7 cellular contexts compared by ENCODE assay signal in the genomic region with DNA sequence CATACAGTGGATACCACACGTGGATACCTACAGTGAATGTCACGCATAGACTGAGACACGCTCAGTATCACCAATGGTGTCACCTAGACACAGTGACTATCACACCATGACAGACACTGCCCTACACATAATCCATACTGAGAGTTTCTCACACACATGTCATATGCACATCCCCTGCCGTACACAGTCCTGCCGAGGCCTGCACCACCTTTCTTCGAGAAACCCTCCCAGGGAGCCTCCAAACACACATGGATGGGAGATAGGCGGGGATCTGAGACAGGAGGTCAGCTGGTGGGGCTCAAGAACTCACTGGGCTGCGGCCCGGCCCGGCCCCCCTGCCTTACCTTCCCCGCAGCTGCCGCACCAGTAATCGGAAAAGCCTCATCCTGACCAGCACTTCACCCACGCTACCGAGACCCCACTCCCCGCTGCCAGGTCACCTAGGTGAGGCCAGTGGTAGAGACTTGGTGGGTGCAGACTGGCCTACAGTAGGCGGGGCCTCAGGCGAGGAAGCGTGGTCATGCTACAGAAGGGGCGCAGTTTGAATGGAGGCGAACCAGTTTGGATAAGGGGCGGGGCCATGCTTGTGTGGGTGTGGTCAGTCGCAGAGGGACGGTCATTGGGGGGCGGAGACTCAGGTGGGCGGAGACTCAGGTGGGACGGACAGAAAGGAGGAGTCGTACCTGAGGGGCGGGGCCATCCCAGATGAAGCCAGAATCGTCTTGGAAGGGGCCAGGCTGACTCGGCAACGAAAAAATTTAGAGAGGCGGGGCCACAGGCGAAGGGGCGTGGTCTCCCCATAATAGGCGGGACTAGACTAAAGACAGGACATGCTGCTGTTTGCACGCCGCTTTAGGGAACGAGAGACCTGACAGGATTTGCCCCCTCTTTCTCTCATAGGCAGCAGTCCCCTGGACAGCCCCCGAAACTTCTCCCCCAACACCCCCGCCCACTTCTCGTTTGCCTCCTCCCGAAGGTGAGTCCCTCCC. TPM values are rescaled to one million over a fixed set of nuclear protein-coding genes. Genes with fewer than 3 reads are reported as not detected.
A peak's percentile ranks its signal among the peaks of the same experiment; 100 is the strongest.
DNase-seq lines count a peak whose midpoint lies in the region; ATAC-seq and TF ChIP-seq lines count a peak whose summit lies in the region.

No MANE protein-coding gene starts in this region.

- H3K27ac ChIP-seq in MM.1S (ENCODE audit: low read length), result no peak overlapping the region

- no peak for TF ChIP-seq CTCF in MM.1S (IDR thresholded peaks at IDR 0.05; ENCODE audit: low read length)
- TF ChIP-seq CTCF in fibroblast of mammary gland (conservative IDR thresholded peaks at IDR 0.05; ENCODE audit: control insufficient read depth, insufficient read depth, low read depth, low read length), result no peak
- no peak for TF ChIP-seq CTCF in omental fat pad (IDR thresholded peaks at IDR 0.05)

- no peak overlapping the region for H3K27ac Mint-ChIP-seq in activated CD4-positive, alpha-beta memory T cell treated with anti-CD3 and anti-CD28 coated beads, Interleukin-2, amount 10 ng/mL, durations not matched to agents 7 days and 5 days

- H2AFZ ChIP-seq in MM.1S (ENCODE audit: low read length), result no peak overlapping the region

- POLR2A ChIA-PET in activated CD4-positive, alpha-beta memory T cell treated with anti-CD3 and anti-CD28 coated beads, Interleukin-2, amount 10 ng/mL, durations not matched to agents 7 days and 5 days (lab: Charles Lee), result no interaction called here

- H3K27me3 Mint-ChIP-seq in activated CD4-positive, alpha-beta memory T cell treated with anti-CD3 and anti-CD28 coated beads, Interleukin-2, amount 10 ng/mL, durations not matched to agents 7 days and 5 days, result peaks cover 67% of the 10 kb centered on the region

- ATAC-seq in omental fat pad (ENCODE audit: low FRiP score) (peak; percentile 11), GM18519 (IDR thresholded peaks at IDR 0.05; ENCODE audit: low FRiP score, unreplicated experiment) (no peak)

- H3K4me3 Mint-ChIP-seq in activated CD4-positive, alpha-beta memory T cell treated with anti-CD3 and anti-CD28 coated beads, Interleukin-2, amount 10 ng/mL, durations not matched to agents 7 days and 5 days, result peak overlapping the region; percentile 24

- H3K36me3 ChIP-seq in MM.1S (replicated peaks; ENCODE audit: insufficient read depth, low read length), result no peaks in the 10 kb centered on the region

- in situ Hi-C loops in G401 (cut with HindIII; ENCODE audit: low sequenced_read_pairs), result no loop called here

- H3K4me2 ChIP-seq in MM.1S (ENCODE audit: low read depth, low read length), result peak overlapping the region; percentile 5; the same call in 1 of the 2 replicates

- H3K9ac ChIP-seq in MM.1S (ENCODE audit: low read length), result no peak overlapping the region

- no peaks in the 10 kb centered on the region for H3K4me1 ChIP-seq in MM.1S (ENCODE audit: low read length)

- CTCF ChIA-PET in activated CD4-positive, alpha-beta memory T cell treated with anti-CD3 and anti-CD28 coated beads, Interleukin-2, amount 10 ng/mL, durations not matched to agents 7 days and 5 days (lab: Charles Lee), result no interaction called here

- no peaks in the 10 kb centered on the region for H4K20me1 ChIP-seq in MM.1S (ENCODE audit: insufficient read depth, low read length)

- no peaks in the 10 kb centered on the region for H3F3A ChIP-seq in MM.1S (ENCODE audit: insufficient read depth, low read length)

- H3K36me3 Mint-ChIP-seq in activated CD4-positive, alpha-beta memory T cell treated with anti-CD3 and anti-CD28 coated beads, Interleukin-2, amount 10 ng/mL, durations not matched to agents 7 days and 5 days (ENCODE audit: low read depth), result no peaks in the 10 kb centered on the region

- peaks cover 32% of the 10 kb centered on the region for H3K4me1 Mint-ChIP-seq in activated CD4-positive, alpha-beta memory T cell treated with anti-CD3 and anti-CD28 coated beads, Interleukin-2, amount 10 ng/mL, durations not matched to agents 7 days and 5 days

- peaks cover 96% of the 10 kb centered on the region for H3K27me3 ChIP-seq in MM.1S (replicated peaks; ENCODE audit: insufficient read depth, low read length)

- H3K4me3 ChIP-seq in MM.1S (ENCODE audit: low read length) (no peak overlapping the region), fibroblast of mammary gland (ENCODE audit: control insufficient read depth, low read depth, low read length) (peak overlapping the region; percentile 28)

- no peaks in the 10 kb centered on the region for H3K9me3 Mint-ChIP-seq in activated CD4-positive, alpha-beta memory T cell treated with anti-CD3 and anti-CD28 coated beads, Interleukin-2, amount 10 ng/mL, durations not matched to agents 7 days and 5 days

- no peaks in the 10 kb centered on the region for H3K9me2 ChIP-seq in MM.1S (replicated peaks; ENCODE audit: insufficient read depth, low read length)

- DNase-seq in G401 (ENCODE audit: low spot score) (peak; percentile 93), MM.1S (peak; percentile 31), fibroblast of mammary gland (ENCODE audit: low read depth) (peak; percentile 74), omental fat pad (ENCODE audit: low spot score) (peak; percentile 47)
- peak; percentile 64 for DNase-seq in activated CD4-positive, alpha-beta memory T cell treated with anti-CD3 and anti-CD28 coated beads, Interleukin-2, amount 10 ng/mL, durations not matched to agents 7 days and 5 days
- DNase-seq in stimulated activated naive CD4-positive, alpha-beta T cell treated with Interleukin-2 at 50 U/mL for 16 hours (lab: John Stamatoyannopoulos, UW), result no peak

- H3K9me3 ChIP-seq in MM.1S (replicated peaks; ENCODE audit: insufficient read depth, low read length), result no peaks in the 10 kb centered on the region

- H3K79me2 ChIP-seq in MM.1S (ENCODE audit: low read length), result no peaks in the 10 kb centered on the region

RNA-seq across cellular contexts. Expression of a gene that starts 2.1 kb away (rescaled TPM):
- total RNA-seq in G401 (2014; rRNA removed; shearing (Covaris generic)), result 20.4 and 22.6 TPM in 2 replicates
- total RNA-seq in activated CD4-positive, alpha-beta memory T cell treated with anti-CD3 and anti-CD28 coated beads, Interleukin-2, amount 10 ng/mL, durations not matched to agents 7 days and 5 days, result 1 to 10 TPM; 1.1 to 2.1 TPM
- total RNA-seq in omental fat pad, result not detected

RNA-seq across cellular contexts. Expression of a gene that starts 6.0 kb away (rescaled TPM):
- 5.7 and 8.0 TPM in 2 replicates for total RNA-seq in G401 (2014; rRNA removed; shearing (Covaris generic))
- not detected for total RNA-seq in activated CD4-positive, alpha-beta memory T cell treated with anti-CD3 and anti-CD28 coated beads, Interleukin-2, amount 10 ng/mL, durations not matched to agents 7 days and 5 days
- not detected for total RNA-seq in omental fat pad

RNA-seq across cellular contexts. Expression of a gene that starts 34.0 kb away (rescaled TPM):
- 69.1 and 124 TPM in 2 replicates for total RNA-seq in G401 (2014; rRNA removed; shearing (Covaris generic))
- 10 to 100 TPM; 34.8 to 38.4 TPM for total RNA-seq in activated CD4-positive, alpha-beta memory T cell treated with anti-CD3 and anti-CD28 coated beads, Interleukin-2, amount 10 ng/mL, durations not matched to agents 7 days and 5 days
- 10 to 100 TPM in 1 of 4 donors, 1 to 10 TPM in 3; 2.8 to 10.4 (median 5.9) TPM for total RNA-seq in omental fat pad

RNA-seq across cellular contexts. Expression of a gene that starts 38.5 kb away (rescaled TPM):
- total RNA-seq in G401 (2014; rRNA removed; shearing (Covaris generic)), result not detected in 2 replicates
- total RNA-seq in activated CD4-positive, alpha-beta memory T cell treated with anti-CD3 and anti-CD28 coated beads, Interleukin-2, amount 10 ng/mL, durations not matched to agents 7 days and 5 days, result 10 to 100 TPM; 19.2 to 25.5 TPM
- total RNA-seq in omental fat pad, result not detected

RNA-seq across cellular contexts. Expression of a gene that starts 38.8 kb away (rescaled TPM):
- 290 and 300 TPM in 2 replicates for total RNA-seq in G401 (2014; rRNA removed; shearing (Covaris generic))
- 100 to 1,000 TPM; 234 to 240 TPM for total RNA-seq in activated CD4-positive, alpha-beta memory T cell treated with anti-CD3 and anti-CD28 coated beads, Interleukin-2, amount 10 ng/mL, durations not matched to agents 7 days and 5 days
- total RNA-seq in omental fat pad, result 100 to 1,000 TPM; 165 to 320 (median 219) TPM
